In the genomic region with DNA sequence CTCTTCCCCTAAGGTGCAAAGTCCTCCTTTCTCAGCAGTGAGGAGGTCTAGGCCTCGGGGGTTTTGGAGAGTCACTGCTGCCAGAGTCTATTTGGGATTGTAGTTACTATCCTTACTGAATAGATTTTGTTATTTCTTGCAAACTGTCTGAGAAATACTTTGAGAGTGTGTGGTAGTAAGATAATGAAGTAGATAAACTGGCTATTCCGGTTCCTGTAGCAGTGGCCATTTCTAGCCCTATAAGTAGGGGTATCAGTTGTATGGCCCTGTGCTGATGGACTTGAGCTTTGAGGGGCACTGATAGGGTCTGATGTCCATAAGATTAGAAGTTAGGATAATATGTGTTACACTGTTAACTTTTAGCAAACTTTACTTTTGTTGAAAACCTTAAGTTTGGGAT, we compare ENCODE assay signal across 9 cellular contexts. TPM values are rescaled to one million over a fixed set of nuclear protein-coding genes. Genes with fewer than 3 reads are reported as not detected.
DNase-seq lines count a peak whose midpoint lies in the region; ATAC-seq and TF ChIP-seq lines count a peak whose summit lies in the region.
"Not testable (repeated sequence)": the region's sequence is repeated elsewhere in the genome, so short reads cannot be mapped to it uniquely, and the experiment has no call there.
"Had no signal": no experiment of that assay in that cellular context is flagged by ENCODE, and none has a peak within 500 bp of the region (broad histone marks: within the 10 kb centered on the region; RNA-seq: fewer than 3 reads in every experiment).

No MANE protein-coding gene starts in this region.

- not testable (repeated sequence) for H4K20me1 ChIP-seq in SU-DHL-6 (ENCODE audit: low read depth, low read length); mammary epithelial cell (ENCODE audit: insufficient read depth, low read length)

- H3K4me3 ChIP-seq in CD8-positive, alpha-beta T cell (ENCODE audit: low read depth, low read length): not testable (repeated sequence)
- H3K4me3 ChIP-seq in LNCaP clone FGC (ENCODE audit: low read depth, low read length): peak overlapping the region; percentile 65
- H3K4me3 ChIP-seq in SU-DHL-6 (ENCODE audit: insufficient read depth, low read length, poor library complexity, severe bottlenecking): peak overlapping the region; percentile 35
- peak overlapping the region; percentile 23 to 31 (median 31) for H3K4me3 ChIP-seq in mammary epithelial cell (replicated peaks in 1 of 3; ENCODE audit: insufficient read depth in 1 of 3, low read depth in 2 of 3, low read length in 3 of 3)
- peak overlapping the region; percentile 40 for H3K4me3 ChIP-seq in fibroblast of the aortic adventitia (ENCODE audit: low read depth, low read length)
- H3K4me3 ChIP-seq in stomach: peak overlapping the region; percentile 60 to 83 (median 73)

- peak overlapping the region; percentile 92 for H3K4me3 Mint-ChIP-seq in CD8-positive, alpha-beta T cell
- peak overlapping the region; percentile 83 to 96 for H3K4me3 Mint-ChIP-seq in activated T-cell treated with anti-CD3 and anti-CD28 coated beads, Interleukin-2, amount 50 U/mL, for 72 hours
- peak overlapping the region; percentile 60 for H3K4me3 Mint-ChIP-seq in nephron progenitor cell

- not testable (repeated sequence) for H3K27me3 Mint-ChIP-seq in CD8-positive, alpha-beta T cell (ENCODE audit: low read depth); activated T-cell treated with anti-CD3 and anti-CD28 coated beads, Interleukin-2, amount 50 U/mL, for 72 hours (ENCODE audit: low read depth); nephron progenitor cell (ENCODE audit: low read depth, poor library complexity)

- WGBS in mammary epithelial cell (ENCODE audit: low coverage, missing lambda C conversion rate): 0% methylated on average over 2 of the region's 2 CpGs
- WGBS in stomach, 5 donors: 23 to 55% (median 45%) methylated on average over 2 of the region's 2 CpGs

- H3K79me2 ChIP-seq in SU-DHL-6 (ENCODE audit: insufficient read depth, low read length) (peaks cover 38% of the 10 kb centered on the region), mammary epithelial cell (ENCODE audit: insufficient read depth, low read length) (peaks cover 73% of the 10 kb centered on the region)

- H3K4me1 ChIP-seq in CD8-positive, alpha-beta T cell (ENCODE audit: insufficient read depth, low read length): peaks cover 35% of the 10 kb centered on the region
- H3K4me1 ChIP-seq in mammary epithelial cell (ENCODE audit: insufficient read depth, low read length) (peaks cover 15% of the 10 kb centered on the region), stomach (peaks cover 52 to 88% (median 71%) of the 10 kb centered on the region in 4 donors)

- H3K9me3 ChIP-seq in CD8-positive, alpha-beta T cell (ENCODE audit: low read length); SU-DHL-6 (ENCODE audit: insufficient read depth, low read length); mammary epithelial cell (replicated peaks; ENCODE audit: insufficient read depth, low read length); stomach: not testable (repeated sequence)

- ATAC-seq in CD8-positive, alpha-beta T cell; activated T-cell treated with anti-CD3 and anti-CD28 coated beads, Interleukin-2, amount 50 U/mL, for 72 hours (replicated peaks in 1 of 2): not testable (repeated sequence)

- H3K4me2 ChIP-seq in SU-DHL-6 (ENCODE audit: low read depth, low read length, poor library complexity, severe bottlenecking) (peak overlapping the region; percentile 60), mammary epithelial cell (ENCODE audit: insufficient read depth, low read depth, low read length) (peak overlapping the region; percentile 97)

- H3K9me3 Mint-ChIP-seq in CD8-positive, alpha-beta T cell; activated T-cell treated with anti-CD3 and anti-CD28 coated beads, Interleukin-2, amount 50 U/mL, for 72 hours: not testable (repeated sequence)
- H3K9me3 Mint-ChIP-seq in nephron progenitor cell: peaks cover 40% of the 10 kb centered on the region

- dilution Hi-C loops in mammary epithelial cell (cut with HindIII; ENCODE audit: low sequenced_read_pairs): not testable (repeated sequence)

- intact Hi-C loops in CD8-positive, alpha-beta T cell (cut with DNase I, micrococcal nuclease): loop anchor here (5.0 to 10.0 kb wide), 7 partner anchors 52 to 1520 kb away; a partner anchor contains a TSS
- intact Hi-C loops in mammary epithelial cell (cut with micrococcal nuclease): loop anchor here (5.0 kb wide), 1 partner anchor 213 kb away; no protein-coding TSS in a partner anchor
- intact Hi-C loops in stomach (cut with DNase I; ENCODE audit: low total_unique reads): not testable (repeated sequence)

- H3F3A ChIP-seq in SU-DHL-6 (ENCODE audit: insufficient read depth): not testable (repeated sequence)

- H3K27ac Mint-ChIP-seq in CD8-positive, alpha-beta T cell: peak overlapping the region; percentile 49
- peak overlapping the region; percentile 87 for H3K27ac Mint-ChIP-seq in activated T-cell treated with anti-CD3 and anti-CD28 coated beads, Interleukin-2, amount 50 U/mL, for 72 hours
- H3K27ac Mint-ChIP-seq in nephron progenitor cell: not testable (repeated sequence)

- H2AFZ ChIP-seq in SU-DHL-6 (ENCODE audit: low read depth, low read length, severe bottlenecking); mammary epithelial cell (ENCODE audit: low read depth, low read length): not testable (repeated sequence)

- not testable (repeated sequence) for TF ChIP-seq CTCF in CD8-positive, alpha-beta T cell (IDR thresholded peaks at IDR 0.05); LNCaP clone FGC (IDR thresholded peaks at IDR 0.05; ENCODE audit: control insufficient read depth, extremely low read depth, insufficient read depth); SU-DHL-6 (IDR thresholded peaks at IDR 0.05; ENCODE audit: insufficient read depth, low read length, poor library complexity, severe bottlenecking); mammary epithelial cell (conservative IDR thresholded peaks at IDR 0.05 in 1 of 2, IDR thresholded peaks at IDR 0.05 in 1 of 2; ENCODE audit: extremely low read depth in 1 of 2, insufficient read depth in 1 of 2, low read depth in 1 of 2, low read length in 2 of 2); fibroblast of the aortic adventitia (IDR thresholded peaks at IDR 0.05; ENCODE audit: insufficient read depth, low read length); nephron progenitor cell (IDR thresholded peaks at IDR 0.05); stomach (IDR thresholded peaks at IDR 0.05)

- CTCF ChIA-PET in CD8-positive, alpha-beta T cell (lab: Charles Lee); mammary epithelial cell (lab: Charles Lee; ENCODE audit: low non-redundant PET): not testable (repeated sequence)

- H3K36me3 Mint-ChIP-seq in CD8-positive, alpha-beta T cell: peaks cover 52% of the 10 kb centered on the region
- H3K36me3 Mint-ChIP-seq in activated T-cell treated with anti-CD3 and anti-CD28 coated beads, Interleukin-2, amount 50 U/mL, for 72 hours (ENCODE audit: insufficient read depth in 2 of 2): peaks cover 24 to 46% of the 10 kb centered on the region in 2 donors
- H3K36me3 Mint-ChIP-seq in nephron progenitor cell (ENCODE audit: low read depth): peaks cover 65% of the 10 kb centered on the region

- in situ Hi-C loops in mammary epithelial cell (cut with MboI; ENCODE audit: low sequenced_read_pairs in 2 of 2): not testable (repeated sequence)

- H3K9ac ChIP-seq in SU-DHL-6 (ENCODE audit: low read length): 0 out of 2 replicates have a peak overlapping the region, but pooled peaks have one; percentile 2
- H3K9ac ChIP-seq in mammary epithelial cell (ENCODE audit: insufficient read depth, low read length): not testable (repeated sequence)

- not testable (repeated sequence) for BruUV-seq in mammary epithelial cell (replicated peaks; lab: Mats Ljungman, UMichigan)

- TF ChIP-seq EP300 in stomach (IDR thresholded peaks at IDR 0.05): not testable (repeated sequence)

- H3K27me3 ChIP-seq in CD8-positive, alpha-beta T cell (ENCODE audit: insufficient read depth, low read length); SU-DHL-6 (ENCODE audit: low read length); mammary epithelial cell (ENCODE audit: insufficient read depth, low read length); stomach: not testable (repeated sequence)

- DNase-seq in CD8-positive, alpha-beta T cell; LNCaP clone FGC (ENCODE audit: low read depth); activated T-cell treated with anti-CD3 and anti-CD28 coated beads, Interleukin-2, amount 50 U/mL, for 72 hours; mammary epithelial cell; fibroblast of the aortic adventitia (ENCODE audit: low read depth); nephron progenitor cell; stomach: not testable (repeated sequence)

- not testable (repeated sequence) for TF ChIP-seq POLR2A in stomach (IDR thresholded peaks at IDR 0.05)

- H3K36me3 ChIP-seq in CD8-positive, alpha-beta T cell (ENCODE audit: insufficient read depth, low read length); SU-DHL-6 (ENCODE audit: low read length); mammary epithelial cell (ENCODE audit: insufficient read depth, low read length): not testable (repeated sequence)
- peaks cover 6 to 24% (median 16%) of the 10 kb centered on the region in 4 donors for H3K36me3 ChIP-seq in stomach

- POLR2A ChIA-PET in CD8-positive, alpha-beta T cell (lab: Charles Lee): not testable (repeated sequence)

- not testable (repeated sequence) for H3K27ac ChIP-seq in CD8-positive, alpha-beta T cell (ENCODE audit: low read depth, low read length); SU-DHL-6 (ENCODE audit: low read depth, low read length); mammary epithelial cell (ENCODE audit: insufficient read depth, low read depth, low read length)
- peak overlapping the region; percentile 2 to 95 (median 83) for H3K27ac ChIP-seq in stomach

- H3K4me1 Mint-ChIP-seq in CD8-positive, alpha-beta T cell (ENCODE audit: low read depth): peaks cover 72% of the 10 kb centered on the region
- H3K4me1 Mint-ChIP-seq in activated T-cell treated with anti-CD3 and anti-CD28 coated beads, Interleukin-2, amount 50 U/mL, for 72 hours (ENCODE audit: low read depth): peaks cover 66% of the 10 kb centered on the region
- H3K4me1 Mint-ChIP-seq in nephron progenitor cell: peaks cover 51% of the 10 kb centered on the region

- not testable (repeated sequence) for H3K9me2 ChIP-seq in SU-DHL-6 (replicated peaks; ENCODE audit: insufficient read depth, low read length)

RNA-seq across cellular contexts. Expression of a gene that starts 2.7 kb away (rescaled TPM):
- 10 to 100 TPM; 15.3 to 18.0 TPM for total RNA-seq in CD8-positive, alpha-beta T cell
- 10 to 100 TPM; 26.1 to 28.0 TPM for total RNA-seq in activated T-cell treated with anti-CD3 and anti-CD28 coated beads, Interleukin-2, amount 50 U/mL, for 72 hours
- 10 to 100 TPM; 16.8 to 21.2 TPM for total RNA-seq in mammary epithelial cell
- 9.5 TPM for polyA plus RNA-seq in mammary epithelial cell
- polyA minus RNA-seq in mammary epithelial cell: 18.1 TPM
- 3.5 and 10.2 TPM in 2 replicates for total RNA-seq in fibroblast of the aortic adventitia (ENCODE audit: low replicate concordance)
- total RNA-seq in stomach: 10 to 100 TPM in 2 of 5 donors, 1 to 10 TPM in 2, not detected in 1; 2.0 to 19.2 (median 9.3) TPM
- polyA plus RNA-seq in stomach: 1 to 10 TPM; 6.9 to 8.8 (median 7.8) TPM

RNA-seq across cellular contexts. Expression of a gene that starts 18.7 kb away (rescaled TPM):
- total RNA-seq in CD8-positive, alpha-beta T cell: under 1 TPM; 0.16 to 0.31 TPM
- under 1 TPM; 0.14 to 0.31 TPM for total RNA-seq in activated T-cell treated with anti-CD3 and anti-CD28 coated beads, Interleukin-2, amount 50 U/mL, for 72 hours
- total RNA-seq in mammary epithelial cell: under 1 TPM; 0.14 to 0.83 TPM
- polyA plus RNA-seq in mammary epithelial cell: 0.05 TPM
- not detected for polyA minus RNA-seq in mammary epithelial cell
- 0.36 and 1.5 TPM in 2 replicates for total RNA-seq in fibroblast of the aortic adventitia (ENCODE audit: low replicate concordance)
- total RNA-seq in stomach: 1 to 10 TPM in 1 of 5 donors, under 1 TPM in 1, not detected in 3; 0.73 to 1.2 TPM
- polyA plus RNA-seq in stomach: under 1 TPM; 0.15 to 0.19 (median 0.18) TPM
- total RNA-seq: body of pancreas had no signal

RNA-seq across cellular contexts. Expression of a gene that starts 19.3 kb away (rescaled TPM):
- total RNA-seq in CD8-positive, alpha-beta T cell: 10 to 100 TPM; 15.2 to 16.0 TPM
- 10 to 100 TPM; 34.5 to 43.3 TPM for total RNA-seq in activated T-cell treated with anti-CD3 and anti-CD28 coated beads, Interleukin-2, amount 50 U/mL, for 72 hours
- 10 to 100 TPM; 26.7 to 34.1 TPM for total RNA-seq in mammary epithelial cell
- 26.1 TPM for polyA plus RNA-seq in mammary epithelial cell
- 51.5 TPM for polyA minus RNA-seq in mammary epithelial cell
- 29.0 and 29.6 TPM in 2 replicates for total RNA-seq in fibroblast of the aortic adventitia (ENCODE audit: low replicate concordance)
- total RNA-seq in stomach: 10 to 100 TPM; 19.8 to 61.7 (median 33.3) TPM
- polyA plus RNA-seq in stomach: 10 to 100 TPM in 2 of 3 donors, 1 to 10 TPM in 1; 8.8 to 14.1 (median 10.5) TPM

RNA-seq across cellular contexts. Expression of a gene that starts 25.3 kb away (rescaled TPM):
- total RNA-seq in CD8-positive, alpha-beta T cell: under 1 TPM; 0.14 to 0.22 TPM
- 1 to 10 TPM in 1 of 2 donors, under 1 TPM in 1; 0.91 to 2.0 TPM for total RNA-seq in activated T-cell treated with anti-CD3 and anti-CD28 coated beads, Interleukin-2, amount 50 U/mL, for 72 hours
- 10 to 100 TPM in 1 of 2 donors, not detected in 1; 12.5 TPM for total RNA-seq in mammary epithelial cell
- 0.03 TPM for polyA plus RNA-seq in mammary epithelial cell
- polyA minus RNA-seq in mammary epithelial cell: not detected
- total RNA-seq in fibroblast of the aortic adventitia (ENCODE audit: low replicate concordance): 0.36 TPM in 1 of 2 replicates, not detected in the other
- total RNA-seq in stomach: under 1 TPM in 1 of 5 donors, not detected in 4; 0.73 TPM
- polyA plus RNA-seq in stomach: under 1 TPM in 1 of 3 donors, not detected in 2; 0.03 TPM
